Comparison of ENCODE assay signal across 7 cellular contexts in the genomic region with DNA sequence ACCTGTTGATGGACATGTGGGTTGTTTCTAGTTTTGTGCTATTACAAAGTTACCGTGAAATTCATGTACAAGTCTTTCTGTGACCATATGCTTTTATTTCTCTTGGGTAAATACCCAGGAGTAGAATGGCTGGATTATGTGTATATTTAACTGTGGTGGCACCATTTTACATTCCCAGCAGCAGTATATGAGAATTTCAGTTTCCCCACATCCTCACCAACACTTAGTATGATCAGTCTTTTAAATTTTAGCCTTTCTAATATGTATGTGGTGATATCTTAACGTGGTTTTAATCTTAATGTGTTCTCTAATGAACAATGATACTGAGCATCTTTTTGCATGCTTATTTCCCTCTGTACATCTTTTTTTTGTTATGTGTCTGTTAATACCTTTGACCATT.
"Had no signal": no experiment of that assay in that cellular context is flagged by ENCODE, and none has a peak within 500 bp of the region (broad histone marks: within the 10 kb centered on the region; RNA-seq: fewer than 3 reads in every experiment).

No MANE protein-coding gene starts in this region.

- DNase-seq: H7, IMR-90, KBM-7 had no signal

- H3K9me3 ChIP-seq: HAP-1 had no signal

- H3K27ac ChIP-seq: KMS-11 had no signal

- H3K36me3 ChIP-seq: HAP-1 had no signal

- H3K4me1 ChIP-seq: HAP-1 had no signal

- H3K9ac ChIP-seq: KMS-11 had no signal

- H3K4me2 ChIP-seq: GM23338, KMS-11 had no signal

- FAIRE-seq: HTR-8/SVneo had no signal

- H3K4me3 ChIP-seq: GM23338, HAP-1 had no signal

- H2AFZ ChIP-seq: GM23338 had no signal
